ENCODE assay signal across 1 cellular context in the genomic region with DNA sequence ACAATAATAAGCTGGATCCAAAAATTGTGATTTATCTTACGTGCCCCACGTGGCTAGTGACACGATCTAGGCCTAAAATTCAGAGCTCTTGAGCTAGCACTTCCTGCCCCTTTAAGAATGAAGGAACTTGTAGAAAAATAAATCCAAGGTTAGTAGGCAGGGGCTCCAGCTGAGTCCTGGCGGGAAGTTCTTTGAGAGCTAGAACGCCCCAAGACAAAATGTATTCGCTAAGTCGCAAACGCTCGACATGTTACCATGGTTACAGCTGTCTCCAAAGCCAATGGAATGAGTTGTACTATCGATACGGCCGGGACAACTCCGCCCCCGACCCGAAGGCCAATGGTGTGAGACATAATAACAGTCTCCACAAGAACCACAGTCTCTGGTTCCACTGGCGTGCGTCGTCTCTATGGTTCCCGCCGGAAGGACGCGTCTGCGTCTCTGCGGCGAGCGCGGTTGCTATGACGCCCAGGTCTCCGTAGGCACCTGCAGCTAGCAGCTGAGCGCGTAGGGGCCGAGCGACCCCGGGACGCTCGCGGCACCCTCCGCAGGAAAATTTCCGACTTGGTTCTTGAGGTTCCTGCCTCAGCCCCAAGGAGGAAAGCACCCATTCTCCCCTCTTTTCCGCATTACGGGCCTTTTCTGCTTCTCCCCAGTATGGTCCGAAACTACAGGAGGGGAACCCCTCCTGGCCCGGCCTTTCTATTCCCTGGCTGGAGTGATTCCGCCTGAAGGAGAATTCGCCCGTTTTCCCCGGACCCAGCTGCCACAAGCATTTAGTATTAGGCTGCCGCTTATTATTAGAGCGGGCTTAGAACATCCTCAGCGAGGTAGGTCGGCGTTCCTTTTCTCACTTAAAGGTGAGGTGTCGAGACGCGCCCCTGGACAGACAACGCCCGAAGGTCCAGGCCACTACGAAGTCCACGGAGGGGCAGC.
TF ChIP-seq lines count a peak whose summit lies in the region.

Gene CCDC30, plus strand, starts transcription at position 459 of the 936 bp plus-strand sequence. CDS start 17,266 bp downstream, outside the sequence.

TF ChIP-seq in HepG2, 621 proteins besides CTCF, POLR2A, EP300 and RAD21 (continued from another document and continues in another):
- peak; percentile 69 for TF ChIP-seq ZNF687 (CRISPR knock-in tag; IDR thresholded peaks at IDR 0.05)
- TF ChIP-seq YEATS4 (CRISPR knock-in tag; IDR thresholded peaks at IDR 0.05; ENCODE audit: borderline replicate concordance) = no peak
- TF ChIP-seq AGO2 (optimal IDR thresholded peaks at IDR 0.05; ENCODE audit: low read depth, low read length) = peak; percentile 83
- no peak for TF ChIP-seq ZBTB3 (CRISPR knock-in tag; IDR thresholded peaks at IDR 0.05; ENCODE audit: borderline replicate concordance, low read depth)
- TF ChIP-seq, protein P1, sequence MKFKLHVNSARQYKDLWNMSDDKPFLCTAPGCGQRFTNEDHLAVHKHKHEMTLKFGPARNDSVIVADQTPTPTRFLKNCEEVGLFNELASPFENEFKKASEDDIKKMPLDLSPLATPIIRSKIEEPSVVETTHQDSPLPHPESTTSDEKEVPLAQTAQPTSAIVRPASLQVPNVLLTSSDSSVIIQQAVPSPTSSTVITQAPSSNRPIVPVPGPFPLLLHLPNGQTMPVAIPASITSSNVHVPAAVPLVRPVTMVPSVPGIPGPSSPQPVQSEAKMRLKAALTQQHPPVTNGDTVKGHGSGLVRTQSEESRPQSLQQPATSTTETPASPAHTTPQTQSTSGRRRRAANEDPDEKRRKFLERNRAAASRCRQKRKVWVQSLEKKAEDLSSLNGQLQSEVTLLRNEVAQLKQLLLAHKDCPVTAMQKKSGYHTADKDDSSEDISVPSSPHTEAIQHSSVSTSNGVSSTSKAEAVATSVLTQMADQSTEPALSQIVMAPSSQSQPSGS (CRISPR knock-in tag; IDR thresholded peaks at IDR 0.05) = peak; percentile 42; the same call in 1 of the 2 replicates
- TF ChIP-seq MTF1 (CRISPR knock-in tag; IDR thresholded peaks at IDR 0.05) = no peak
- TF ChIP-seq SMYD3 (CRISPR knock-in tag; IDR thresholded peaks at IDR 0.05) = no peak
- no peak for TF ChIP-seq ONECUT2 (CRISPR knock-in tag; IDR thresholded peaks at IDR 0.05)
- peak; percentile 55; the same call in 1 of the 2 replicates for TF ChIP-seq ZNF788 (CRISPR knock-in tag; IDR thresholded peaks at IDR 0.05; ENCODE audit: borderline replicate concordance)
- TF ChIP-seq ZBTB46 (CRISPR knock-in tag; IDR thresholded peaks at IDR 0.05; ENCODE audit: borderline replicate concordance) = no peak
- TF ChIP-seq KLF11 (CRISPR knock-in tag; IDR thresholded peaks at IDR 0.05) = no peak
- no peak for TF ChIP-seq ZNF230 (CRISPR knock-in tag; IDR thresholded peaks at IDR 0.05)
- no peak for TF ChIP-seq HNRNPK (IDR thresholded peaks at IDR 0.05; ENCODE audit: low read depth, low read length, poor library complexity, severe bottlenecking)
- no peak for TF ChIP-seq EED (CRISPR knock-in tag; IDR thresholded peaks at IDR 0.05)
- TF ChIP-seq KDM1A (CRISPR knock-in tag; IDR thresholded peaks at IDR 0.05) = no peak
- TF ChIP-seq CHD2 (IDR thresholded peaks at IDR 0.05; ENCODE audit: low read depth, low read length) = no peak
- no peak for TF ChIP-seq ZNF609 (CRISPR knock-in tag; IDR thresholded peaks at IDR 0.05; ENCODE audit: borderline replicate concordance)
- no peak for TF ChIP-seq HMGA1 (CRISPR knock-in tag; conservative IDR thresholded peaks at IDR 0.05)
- peak; percentile 34; the same call in 1 of the 2 replicates for TF ChIP-seq FOXA3 (CRISPR knock-in tag; IDR thresholded peaks at IDR 0.05)
- TF ChIP-seq NONO (IDR thresholded peaks at IDR 0.05) = no peak
- TF ChIP-seq NONO (CRISPR knock-in tag; conservative IDR thresholded peaks at IDR 0.05) = peak; percentile 62; the same call in 1 of the 2 replicates
- no peak for TF ChIP-seq NFATC3 (CRISPR knock-in tag; IDR thresholded peaks at IDR 0.05)
- peak; percentile 61; the same call in 1 of the 2 replicates for TF ChIP-seq THAP9 (CRISPR knock-in tag; IDR thresholded peaks at IDR 0.05; ENCODE audit: borderline replicate concordance)
- no peak for TF ChIP-seq REXO4 (CRISPR knock-in tag; IDR thresholded peaks at IDR 0.05; ENCODE audit: borderline replicate concordance)
- TF ChIP-seq, protein P2, sequence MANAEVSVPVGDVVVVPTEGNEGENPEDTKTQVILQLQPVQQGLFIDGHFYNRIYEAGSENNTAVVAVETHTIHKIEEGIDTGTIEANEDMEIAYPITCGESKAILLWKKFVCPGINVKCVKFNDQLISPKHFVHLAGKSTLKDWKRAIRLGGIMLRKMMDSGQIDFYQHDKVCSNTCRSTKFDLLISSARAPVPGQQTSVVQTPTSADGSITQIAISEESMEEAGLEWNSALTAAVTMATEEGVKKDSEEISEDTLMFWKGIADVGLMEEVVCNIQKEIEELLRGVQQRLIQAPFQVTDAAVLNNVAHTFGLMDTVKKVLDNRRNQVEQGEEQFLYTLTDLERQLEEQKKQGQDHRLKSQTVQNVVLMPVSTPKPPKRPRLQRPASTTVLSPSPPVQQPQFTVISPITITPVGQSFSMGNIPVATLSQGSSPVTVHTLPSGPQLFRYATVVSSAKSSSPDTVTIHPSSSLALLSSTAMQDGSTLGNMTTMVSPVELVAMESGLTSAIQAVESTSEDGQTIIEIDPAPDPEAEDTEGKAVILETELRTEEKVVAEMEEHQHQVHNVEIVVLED (CRISPR knock-in tag; IDR thresholded peaks at IDR 0.05; ENCODE audit: borderline replicate concordance) = peak; percentile 95
- no peak for TF ChIP-seq ZNF468 (CRISPR knock-in tag; IDR thresholded peaks at IDR 0.05)
- TF ChIP-seq, protein P3, sequence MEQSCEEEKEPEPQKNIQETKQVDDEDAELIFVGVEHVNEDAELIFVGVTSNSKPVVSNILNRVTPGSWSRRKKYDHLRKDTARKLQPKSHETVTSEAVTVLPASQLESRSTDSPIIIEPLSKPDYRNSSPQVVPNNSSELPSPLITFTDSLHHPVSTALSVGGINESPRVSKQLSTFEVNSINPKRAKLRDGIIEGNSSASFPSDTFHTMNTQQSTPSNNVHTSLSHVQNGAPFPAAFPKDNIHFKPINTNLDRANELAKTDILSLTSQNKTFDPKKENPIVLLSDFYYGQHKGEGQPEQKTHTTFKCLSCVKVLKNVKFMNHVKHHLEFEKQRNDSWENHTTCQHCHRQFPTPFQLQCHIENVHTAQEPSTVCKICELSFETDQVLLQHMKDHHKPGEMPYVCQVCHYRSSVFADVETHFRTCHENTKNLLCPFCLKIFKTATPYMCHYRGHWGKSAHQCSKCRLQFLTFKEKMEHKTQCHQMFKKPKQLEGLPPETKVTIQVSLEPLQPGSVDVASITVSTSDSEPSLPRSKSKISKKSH (CRISPR knock-in tag; IDR thresholded peaks at IDR 0.05; ENCODE audit: borderline replicate concordance) = no peak
- TF ChIP-seq ZNF180 (CRISPR knock-in tag; IDR thresholded peaks at IDR 0.05; ENCODE audit: borderline replicate concordance, low read depth) = no peak
- no peak for TF ChIP-seq ZNF746 (CRISPR knock-in tag; IDR thresholded peaks at IDR 0.05)
- peak; percentile 75 for TF ChIP-seq SKI (IDR thresholded peaks at IDR 0.05; ENCODE audit: partially characterized antibody)
- no peak for TF ChIP-seq ZBTB1 (CRISPR knock-in tag; IDR thresholded peaks at IDR 0.05; ENCODE audit: borderline replicate concordance)
- 0 out of 2 replicates have a peak, but pooled peaks have one; percentile 15 for TF ChIP-seq DRAP1 (CRISPR knock-in tag; IDR thresholded peaks at IDR 0.05)
- peak; percentile 67; the same call in 1 of the 2 replicates for TF ChIP-seq ATF1 (CRISPR knock-in tag; IDR thresholded peaks at IDR 0.05)
